18 cellular contexts compared by ENCODE assay signal in genomic region chr3:126961791-126962461, GRCh38. TPM values are rescaled to one million over a fixed set of nuclear protein-coding genes. Genes with fewer than 3 reads are reported as not detected.
DNase-seq lines count a peak whose midpoint lies in the region; ATAC-seq and TF ChIP-seq lines count a peak whose summit lies in the region.
"Had no signal": no experiment of that assay in that cellular context is flagged by ENCODE, and none has a peak within 500 bp of the region (broad histone marks: within the 10 kb centered on the region; RNA-seq: fewer than 3 reads in every experiment).

No MANE protein-coding gene starts in this region.

- no peaks in the 10 kb centered on the region for H3K36me3 ChIP-seq in GM23248 (ENCODE audit: low read depth)
- no peaks in the 10 kb centered on the region for H3K36me3 ChIP-seq in sigmoid colon

- no peak overlapping the region for H3K4me2 ChIP-seq in GM23248 (ENCODE audit: unreplicated experiment)
- no peak overlapping the region for H3K4me2 ChIP-seq in H9 (ENCODE audit: insufficient read depth, insufficient read length, low read length)
- H3K4me2 ChIP-seq: hepatocyte had no signal

- WGBS in GM23248 (ENCODE audit: low coverage in 1 of 2, low lambda C conversion rate in 2 of 2, missing lambda C conversion rate in 2 of 2), 2 experiments: 62 to 66% methylated on average over 11 of the region's 11 CpGs
- WGBS in right cardiac atrium: 67% methylated on average over 11 of the region's 11 CpGs
- WGBS in sigmoid colon, 2 donors: 81 to 82% methylated on average over 11 of the region's 11 CpGs
- no CpG with 5 or more reads among the region's 11 CpGs for whole genome bisulfite sequencing in H9 (ENCODE audit: extremely low coverage, insufficient read length, low lambda C conversion rate)

- H2AFZ ChIP-seq in GM23248 (no peak overlapping the region), H9 (ENCODE audit: low read length) (no peak overlapping the region)
- H2AFZ ChIP-seq: hepatocyte had no signal

- no peak overlapping the region for H2BK120ac ChIP-seq in H9 (ENCODE audit: low read depth, low read length, poor library complexity, severe bottlenecking)

- H3T11ph ChIP-seq in H9 (ENCODE audit: low read length): no peak overlapping the region

- H3K4me1 ChIP-seq in GM23248 (ENCODE audit: insufficient read depth) (peaks cover 20% of the 10 kb centered on the region), right cardiac atrium (ENCODE audit: control insufficient read depth, insufficient read depth, low read length) (peaks cover 6% of the 10 kb centered on the region), sigmoid colon (peaks cover 0 to 11% (median 2%) of the 10 kb centered on the region in 4 donors), H9 (ENCODE audit: insufficient read depth, low read length) (no peaks in the 10 kb centered on the region)

- DNase-seq in GM23248 (peak; percentile 22), chondrocyte (ENCODE audit: low spot score) (peak; percentile 59), right cardiac atrium (peak; percentile 73 to 86 (median 83)), sigmoid colon (peak; percentile 68), H9 (no peak), NCI-H1930 (lab: John Stamatoyannopoulos, UW) (no peak), NCI-H748 (lab: John Stamatoyannopoulos, UW; ENCODE audit: unreplicated experiment) (no peak), HK-2 (ENCODE audit: unreplicated experiment) (no peak)
- DNase-seq: activated naive CD8-positive, alpha-beta T cell treated with anti-CD3 and anti-CD28 coated beads for 36 hours; activated T-cell treated with anti-CD3 and anti-CD28 coated beads for 4 hours; HFFc6; Kasumi-1; NCI-H146; NCI-H526 had no signal

- no peaks in the 10 kb centered on the region for H3K79me1 ChIP-seq in H9 (ENCODE audit: insufficient read depth, low read depth, low read length, poor library complexity, severe bottlenecking)

- H3K9ac ChIP-seq in GM23248 (no peak overlapping the region), H9 (ENCODE audit: extremely low read depth, insufficient read length, low read length) (no peak overlapping the region)

- no peak overlapping the region for H3K27ac Mint-ChIP-seq in chondrocyte (ENCODE audit: unreplicated experiment)
- H3K27ac Mint-ChIP-seq in H9: no peak overlapping the region; a peak in 1 of 7 replicates
- H3K27ac Mint-ChIP-seq: activated naive CD8-positive, alpha-beta T cell treated with anti-CD3 and anti-CD28 coated beads for 36 hours; B cell; HFFc6; T-helper 1 cell treated with Interleukin-12 subunit alpha and Interleukin-12 subunit beta and Interleukin-4 antibody, amounts not matched to agents 30 μg/mL and 1 μg/mL, for 36 hours had no signal

- H4K5ac ChIP-seq in H9 (ENCODE audit: insufficient read length, low read depth, low read length): no peak overlapping the region

- H3K9me3 Mint-ChIP-seq in chondrocyte (ENCODE audit: low read depth): no peaks in the 10 kb centered on the region
- H3K9me3 Mint-ChIP-seq in H9: no peaks in the 10 kb centered on the region
- H3K9me3 Mint-ChIP-seq: activated naive CD8-positive, alpha-beta T cell treated with anti-CD3 and anti-CD28 coated beads for 36 hours; HFFc6; T-helper 1 cell treated with Interleukin-12 subunit alpha and Interleukin-12 subunit beta and Interleukin-4 antibody, amounts not matched to agents 30 μg/mL and 1 μg/mL, for 36 hours had no signal

- no peak overlapping the region for H4K8ac ChIP-seq in H9 (replicated peaks; ENCODE audit: insufficient read length, low read depth, low read length)

- H4K20me1 ChIP-seq in GM23248 (ENCODE audit: insufficient read depth): no peaks in the 10 kb centered on the region
- H4K20me1 ChIP-seq in H9 (ENCODE audit: control insufficient read depth, insufficient read depth, insufficient read length): no peaks in the 10 kb centered on the region

- no peak overlapping the region for H3K4me3 Mint-ChIP-seq in chondrocyte (ENCODE audit: unreplicated experiment)
- H3K4me3 Mint-ChIP-seq in H9: no peak overlapping the region
- H3K4me3 Mint-ChIP-seq: activated naive CD8-positive, alpha-beta T cell treated with anti-CD3 and anti-CD28 coated beads for 36 hours; B cell; HFFc6; T-helper 1 cell treated with Interleukin-12 subunit alpha and Interleukin-12 subunit beta and Interleukin-4 antibody, amounts not matched to agents 30 μg/mL and 1 μg/mL, for 36 hours had no signal

- TF ChIP-seq POLR2A in sigmoid colon (IDR thresholded peaks at IDR 0.05): no peak

- no peak overlapping the region for H2AK5ac ChIP-seq in H9 (ENCODE audit: insufficient read length, low read length)

- H3K27me3 Mint-ChIP-seq in chondrocyte (ENCODE audit: low read depth) (no peaks in the 10 kb centered on the region), H9 (ENCODE audit: low read depth) (no peaks in the 10 kb centered on the region)
- H3K27me3 Mint-ChIP-seq: activated naive CD8-positive, alpha-beta T cell treated with anti-CD3 and anti-CD28 coated beads for 36 hours had no signal

- H3K9me2 ChIP-seq in GM23248 (ENCODE audit: insufficient read depth): no peaks in the 10 kb centered on the region

- H3K4ac ChIP-seq in H9 (ENCODE audit: low read depth, low read length): no peak overlapping the region

- ATAC-seq in right cardiac atrium: peak; percentile 60 to 69

- H3K9me3 ChIP-seq in GM23248 (ENCODE audit: low read depth) (no peaks in the 10 kb centered on the region), right cardiac atrium (ENCODE audit: control insufficient read depth, low read length) (no peaks in the 10 kb centered on the region), sigmoid colon (no peaks in the 10 kb centered on the region), H9 (ENCODE audit: control insufficient read depth, low read depth, low read length) (no peaks in the 10 kb centered on the region)

- H3K23me2 ChIP-seq in H9 (ENCODE audit: insufficient read length, low read depth, low read length, poor library complexity, severe bottlenecking): no peaks in the 10 kb centered on the region

- TF ChIP-seq CTCF in chondrocyte (IDR thresholded peaks at IDR 0.05) (no peak), sigmoid colon (IDR thresholded peaks at IDR 0.05) (no peak), H9 (conservative IDR thresholded peaks at IDR 0.05) (no peak)

- H2BK12ac ChIP-seq in H9 (ENCODE audit: insufficient read length, low read depth, low read length): no peak overlapping the region

- H3K4me3 ChIP-seq in GM23248: no peak overlapping the region
- H3K4me3 ChIP-seq in right cardiac atrium (ENCODE audit: low read length): no peak overlapping the region
- H3K4me3 ChIP-seq in sigmoid colon: no peak overlapping the region
- H3K4me3 ChIP-seq: hepatocyte had no signal

- no peak overlapping the region for H3K56ac ChIP-seq in H9 (ENCODE audit: insufficient read length, low read depth, low read length)

- H2BK20ac ChIP-seq in H9 (ENCODE audit: low read depth, low read length, poor library complexity, severe bottlenecking): no peak overlapping the region

- H3K23ac ChIP-seq in H9 (ENCODE audit: insufficient read length, low read depth, low read length): no peak overlapping the region

- H3K36me3 Mint-ChIP-seq in chondrocyte (ENCODE audit: low read depth) (peaks cover 3% of the 10 kb centered on the region), H9 (ENCODE audit: insufficient read depth in 1 of 3, low read depth in 3 of 3) (no peaks in the 10 kb centered on the region; a peak in 1 of 7 replicates)
- H3K36me3 Mint-ChIP-seq: activated naive CD8-positive, alpha-beta T cell treated with anti-CD3 and anti-CD28 coated beads for 36 hours had no signal

- H3K27ac ChIP-seq in GM23248 (no peak overlapping the region), right cardiac atrium (ENCODE audit: low read length) (peak overlapping the region; percentile 31), sigmoid colon (peak overlapping the region in 1 of 4 donors; percentile 20), H9 (ENCODE audit: insufficient read length, low read depth, low read length) (no peak overlapping the region)
- H3K27ac ChIP-seq: hepatocyte, HL-60 had no signal

- TF ChIP-seq EP300 in sigmoid colon (IDR thresholded peaks at IDR 0.05): no peak

- H4K91ac ChIP-seq in H9 (ENCODE audit: insufficient read length, low read depth, low read length): no peak overlapping the region

- no peak overlapping the region; the same call in 1 of the 2 replicates for H3K14ac ChIP-seq in H9 (ENCODE audit: insufficient read depth, low read length)

- no peak overlapping the region for H3K18ac ChIP-seq in H9 (ENCODE audit: insufficient read length, low read depth, low read length)

- no peaks in the 10 kb centered on the region for H3K27me3 ChIP-seq in GM23248 (replicated peaks; ENCODE audit: insufficient read depth)
- H3K27me3 ChIP-seq in right cardiac atrium (ENCODE audit: control insufficient read depth, insufficient read depth): no peaks in the 10 kb centered on the region
- peaks cover 0 to 6% (median 0%) of the 10 kb centered on the region in 3 donors for H3K27me3 ChIP-seq in sigmoid colon
- H3K27me3 ChIP-seq in H9 (ENCODE audit: insufficient read depth, low read length): no peaks in the 10 kb centered on the region
- H3K27me3 ChIP-seq: hepatocyte had no signal

- H2BK5ac ChIP-seq in H9 (ENCODE audit: insufficient read length, low read length): no peak overlapping the region

- no peaks in the 10 kb centered on the region for H3K79me2 ChIP-seq in GM23248 (ENCODE audit: insufficient read depth)
- no peaks in the 10 kb centered on the region for H3K79me2 ChIP-seq in H9 (ENCODE audit: insufficient read depth, low read length)
- H3K79me2 ChIP-seq: hepatocyte had no signal

- intact Hi-C loops in right cardiac atrium (cut with DNase I): no loop called here
- intact Hi-C loops in sigmoid colon (cut with DNase I): no loop called here

- in situ Hi-C loops in GM23248 (cut with MboI): no loop called here

- no peaks in the 10 kb centered on the region for H3F3A ChIP-seq in GM23248 (ENCODE audit: insufficient read depth)

- H3K4me1 Mint-ChIP-seq in chondrocyte (ENCODE audit: low read depth) (peaks cover 18% of the 10 kb centered on the region), H9 (peaks cover 23 to 26% of the 10 kb centered on the region in 2 experiments)
- H3K4me1 Mint-ChIP-seq: activated naive CD8-positive, alpha-beta T cell treated with anti-CD3 and anti-CD28 coated beads for 36 hours had no signal

- no peak overlapping the region for H2BK15ac ChIP-seq in H9 (ENCODE audit: low read depth, low read length)

RNA-seq across cellular contexts. Expression of gene PLXNA1, which starts 21.0 kb away (rescaled TPM):
- 84.7 and 86.1 TPM in 2 replicates for total RNA-seq in GM23248 (2014; rRNA removed; shearing (Covaris generic))
- polyA plus RNA-seq in GM23248 (2016; fragmentation: Nextera tagmentation; extraction: Ambion mirVana): 12.4 and 13.4 TPM in 2 replicates
- 69.8 to 99.1 TPM (median 98.2 TPM) in 3 replicates for total RNA-seq in chondrocyte
- 10 to 100 TPM; 12.8 to 17.8 (median 15.2) TPM for total RNA-seq in right cardiac atrium
- polyA plus RNA-seq in right cardiac atrium: 9.9 TPM
- 10 to 100 TPM in 2 of 4 donors, 1 to 10 TPM in 2; 7.5 to 29.6 (median 13.0) TPM for total RNA-seq in sigmoid colon
- polyA plus RNA-seq in sigmoid colon: 10 to 100 TPM in 1 of 3 donors, 1 to 10 TPM in 1, under 1 TPM in 1; 0.60 to 15.3 (median 3.5) TPM
- total RNA-seq in H9 (2021): 39.6 and 42.1 TPM in 2 replicates

Comparison
In these comparisons a context has a peak if more than half of its experiments do, and no peak if none do; other contexts are left out.
1. DNase-seq: peak in GM23248 (single experiment), chondrocyte (single experiment), right cardiac atrium (3 of 3) and sigmoid colon (single experiment); none in H9 (single experiment), NCI-H1930 (0 of 2), NCI-H748 (single experiment) and HK-2 (single experiment).